Comparison of ENCODE assay signal across 1 cellular context in genomic region chr16:78505544-78506371, GRCh38.
TF ChIP-seq lines count a peak whose summit lies in the region.

No MANE protein-coding gene starts in this region.

TF ChIP-seq in HepG2, 621 proteins besides CTCF, POLR2A, EP300 and RAD21 (continued from another document and continues in another):
- TF ChIP-seq HIC2 (CRISPR knock-in tag; IDR thresholded peaks at IDR 0.05; ENCODE audit: low read depth) = no peak
- no peak for TF ChIP-seq SMYD3 (CRISPR knock-in tag; IDR thresholded peaks at IDR 0.05)
- TF ChIP-seq ZHX1 (CRISPR knock-in tag; IDR thresholded peaks at IDR 0.05; ENCODE audit: low read depth) = no peak
- no peak for TF ChIP-seq SMAD1 (CRISPR knock-in tag; IDR thresholded peaks at IDR 0.05; ENCODE audit: borderline replicate concordance, low read depth)
- no peak for TF ChIP-seq SALL2 (CRISPR knock-in tag; IDR thresholded peaks at IDR 0.05)
- no peak; the same call in 1 of the 2 replicates for TF ChIP-seq THRA (CRISPR knock-in tag; IDR thresholded peaks at IDR 0.05; ENCODE audit: borderline replicate concordance)
- no peak for TF ChIP-seq CHCHD3 (CRISPR knock-in tag; IDR thresholded peaks at IDR 0.05)
- TF ChIP-seq JARID2 (CRISPR knock-in tag; IDR thresholded peaks at IDR 0.05; ENCODE audit: insufficient replicate concordance) = no peak
- no peak for TF ChIP-seq NCOR1 (IDR thresholded peaks at IDR 0.05; ENCODE audit: borderline replicate concordance, low read length)
- no peak for TF ChIP-seq DNMT1 (CRISPR knock-in tag; IDR thresholded peaks at IDR 0.05)
- TF ChIP-seq BRCA1 (CRISPR knock-in tag; IDR thresholded peaks at IDR 0.05) = peak; percentile 53; the same call in 1 of the 2 replicates
- peak; percentile 23; the same call in 1 of the 2 replicates for TF ChIP-seq CREM (IDR thresholded peaks at IDR 0.05)
- no peak for TF ChIP-seq CREM (CRISPR knock-in tag; IDR thresholded peaks at IDR 0.05)
- TF ChIP-seq ZBTB7A (CRISPR knock-in tag; IDR thresholded peaks at IDR 0.05) = no peak
- no peak for TF ChIP-seq ZNF674 (CRISPR knock-in tag; IDR thresholded peaks at IDR 0.05; ENCODE audit: low read depth)
- TF ChIP-seq ZNF292 (CRISPR knock-in tag; IDR thresholded peaks at IDR 0.05; ENCODE audit: borderline replicate concordance, low read depth) = peak; percentile 83; the same call in 1 of the 2 replicates
- TF ChIP-seq MTA1 (CRISPR knock-in tag; IDR thresholded peaks at IDR 0.05; ENCODE audit: borderline replicate concordance) = peak; percentile 86; the same call in 1 of the 2 replicates
- TF ChIP-seq ZKSCAN1 (IDR thresholded peaks at IDR 0.05; ENCODE audit: low read length) = no peak
- no peak for TF ChIP-seq SATB2 (CRISPR knock-in tag; IDR thresholded peaks at IDR 0.05)
- TF ChIP-seq ZNF264 (CRISPR knock-in tag; IDR thresholded peaks at IDR 0.05) = peak; percentile 61; the same call in 1 of the 2 replicates
- no peak for TF ChIP-seq NCOA5 (CRISPR knock-in tag; IDR thresholded peaks at IDR 0.05)
- 0 out of 2 replicates have a peak, but pooled peaks have one; percentile 51 for TF ChIP-seq ZNF501 (CRISPR knock-in tag; IDR thresholded peaks at IDR 0.05)
- no peak for TF ChIP-seq CBX5 (CRISPR knock-in tag; IDR thresholded peaks at IDR 0.05; ENCODE audit: borderline replicate concordance)
- no peak for TF ChIP-seq HHEX (CRISPR knock-in tag; IDR thresholded peaks at IDR 0.05)
- no peak for TF ChIP-seq ZNF335 (CRISPR knock-in tag; IDR thresholded peaks at IDR 0.05)
- TF ChIP-seq ZNF652 (CRISPR knock-in tag; IDR thresholded peaks at IDR 0.05; ENCODE audit: borderline replicate concordance, low read depth) = no peak
- TF ChIP-seq ZNF841 (CRISPR knock-in tag; IDR thresholded peaks at IDR 0.05; ENCODE audit: borderline replicate concordance) = no peak
- TF ChIP-seq CEBPG (CRISPR knock-in tag; IDR thresholded peaks at IDR 0.05) = no peak
- TF ChIP-seq FOSL1 (CRISPR knock-in tag; IDR thresholded peaks at IDR 0.05; ENCODE audit: borderline replicate concordance) = no peak
- TF ChIP-seq MAFG (CRISPR knock-in tag; IDR thresholded peaks at IDR 0.05) = no peak
- no peak for TF ChIP-seq ZFP36L2 (CRISPR knock-in tag; IDR thresholded peaks at IDR 0.05)
- no peak for TF ChIP-seq HOXA9 (CRISPR knock-in tag; IDR thresholded peaks at IDR 0.05; ENCODE audit: borderline replicate concordance)
- TF ChIP-seq KAT8 (CRISPR knock-in tag; IDR thresholded peaks at IDR 0.05) = peak; percentile 49; the same call in 1 of the 2 replicates
- TF ChIP-seq ZSCAN21 (CRISPR knock-in tag; IDR thresholded peaks at IDR 0.05; ENCODE audit: borderline replicate concordance) = no peak; the same call in 1 of the 2 replicates
- no peak for TF ChIP-seq FOSL2 (CRISPR knock-in tag; IDR thresholded peaks at IDR 0.05)
- 0 out of 2 replicates have a peak, but pooled peaks have one; percentile 70 for TF ChIP-seq ZNF251 (CRISPR knock-in tag; IDR thresholded peaks at IDR 0.05)
- TF ChIP-seq THYN1 (CRISPR knock-in tag; IDR thresholded peaks at IDR 0.05; ENCODE audit: borderline replicate concordance, low read depth) = no peak
- no peak for TF ChIP-seq TAF15 (IDR thresholded peaks at IDR 0.05; ENCODE audit: low read depth, low read length, poor library complexity, severe bottlenecking)
- no peak for TF ChIP-seq SNRNP70 (IDR thresholded peaks at IDR 0.05; ENCODE audit: low read depth, low read length)
- TF ChIP-seq TBP (CRISPR knock-in tag; IDR thresholded peaks at IDR 0.05) = no peak
- TF ChIP-seq REL (CRISPR knock-in tag; conservative IDR thresholded peaks at IDR 0.05) = no peak
- TF ChIP-seq DBP (CRISPR knock-in tag; IDR thresholded peaks at IDR 0.05; ENCODE audit: not compliant biosample characterization) = no peak
- TF ChIP-seq ZNF724P (CRISPR knock-in tag; IDR thresholded peaks at IDR 0.05; ENCODE audit: borderline replicate concordance) = 0 out of 2 replicates have a peak, but pooled peaks have one; percentile 49
- TF ChIP-seq ZNF367 (CRISPR knock-in tag; IDR thresholded peaks at IDR 0.05; ENCODE audit: borderline replicate concordance) = no peak
- TF ChIP-seq SKIL (CRISPR knock-in tag; IDR thresholded peaks at IDR 0.05; ENCODE audit: borderline replicate concordance) = no peak; the same call in 1 of the 2 replicates
- no peak for TF ChIP-seq ZC3H4 (CRISPR knock-in tag; IDR thresholded peaks at IDR 0.05; ENCODE audit: borderline replicate concordance)
- peak; percentile 30; the same call in 1 of the 2 replicates for TF ChIP-seq ZGPAT (CRISPR knock-in tag; IDR thresholded peaks at IDR 0.05)
- TF ChIP-seq ZSCAN5A (CRISPR knock-in tag; IDR thresholded peaks at IDR 0.05; ENCODE audit: borderline replicate concordance) = no peak; the same call in 1 of the 2 replicates
- TF ChIP-seq ZNF75D (CRISPR knock-in tag; IDR thresholded peaks at IDR 0.05; ENCODE audit: borderline replicate concordance) = no peak
- no peak; the same call in 1 of the 2 replicates for TF ChIP-seq SIX4 (CRISPR knock-in tag; IDR thresholded peaks at IDR 0.05)
- no peak for TF ChIP-seq SMAD9 (CRISPR knock-in tag; IDR thresholded peaks at IDR 0.05)
- TF ChIP-seq ZNF496 (CRISPR knock-in tag; IDR thresholded peaks at IDR 0.05; ENCODE audit: insufficient replicate concordance) = no peak
- no peak; the same call in 1 of the 2 replicates for TF ChIP-seq ZNF761 (CRISPR knock-in tag; conservative IDR thresholded peaks at IDR 0.05)
- TF ChIP-seq ZNF703 (CRISPR knock-in tag; IDR thresholded peaks at IDR 0.05; ENCODE audit: borderline replicate concordance) = no peak
- no peak for TF ChIP-seq RBAK (CRISPR knock-in tag; IDR thresholded peaks at IDR 0.05)
- TF ChIP-seq ZNF570 (CRISPR knock-in tag; IDR thresholded peaks at IDR 0.05; ENCODE audit: borderline replicate concordance) = no peak
- TF ChIP-seq RBM39 (IDR thresholded peaks at IDR 0.05; ENCODE audit: low read depth, low read length, poor library complexity, severe bottlenecking) = peak; percentile 51
- no peak for TF ChIP-seq IKZF5 (CRISPR knock-in tag; IDR thresholded peaks at IDR 0.05)
- no peak for TF ChIP-seq ZNF34 (CRISPR knock-in tag; IDR thresholded peaks at IDR 0.05; ENCODE audit: borderline replicate concordance)
- TF ChIP-seq TGIF2 (CRISPR knock-in tag; IDR thresholded peaks at IDR 0.05) = no peak; the same call in 1 of the 2 replicates
